In the genomic region with DNA sequence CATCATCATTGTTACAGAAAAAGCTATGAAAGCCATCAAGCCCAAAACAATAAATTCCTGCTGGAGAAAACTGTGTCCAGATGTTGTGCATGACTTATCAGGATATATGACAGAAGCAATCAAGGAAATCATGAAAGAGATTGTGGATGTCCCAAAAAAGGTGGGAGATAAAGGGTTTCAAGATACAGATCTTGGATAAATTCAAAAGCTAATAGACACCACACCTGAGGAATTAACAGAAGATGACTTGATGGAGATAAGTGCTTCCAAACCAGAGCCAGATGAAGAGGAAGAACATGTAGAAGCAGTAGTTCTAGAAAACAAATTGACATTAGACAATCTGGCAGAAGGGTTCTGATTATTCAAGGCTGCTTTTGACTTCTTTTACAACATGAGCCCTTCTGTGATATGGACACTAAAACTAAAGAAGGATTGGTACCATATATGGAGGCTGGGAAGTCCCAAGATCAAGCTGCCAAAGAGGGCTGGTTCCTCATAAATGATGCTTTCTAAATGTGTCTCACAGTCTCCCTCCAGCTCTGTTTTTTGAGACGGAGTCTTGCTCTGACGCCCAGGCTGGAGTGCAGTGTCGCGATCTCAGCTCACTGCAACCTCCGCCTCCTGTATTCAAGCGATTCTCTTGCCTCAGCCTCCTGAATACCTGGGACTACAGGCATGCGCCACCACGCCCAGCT, we compare ENCODE assay signal across 16 cellular contexts.
"Had no signal": no experiment of that assay in that cellular context is flagged by ENCODE, and none has a peak within 500 bp of the region (broad histone marks: within the 10 kb centered on the region; RNA-seq: fewer than 3 reads in every experiment).

No MANE protein-coding gene starts in this region.

- H3K27ac Mint-ChIP-seq: activated CD4-positive, alpha-beta memory T cell treated with anti-CD3 and anti-CD28 coated beads for 36 hours; activated naive CD8-positive, alpha-beta T cell treated with anti-CD3 and anti-CD28 coated beads, Interleukin-2, amount 50 U/mL, for 24 hours; stimulated activated naive CD8-positive, alpha-beta T cell treated with anti-CD3 and anti-CD28 coated beads, Interleukin-15, amount 100 ng/mL, for 72 hours; T-helper 2 cell treated with Interferon-gamma antibody and Interleukin-4, amounts not matched to agents 5 μg/mL and 100 μg/mL, for 36 hours had no signal

- H3K4me3 Mint-ChIP-seq: activated CD4-positive, alpha-beta memory T cell treated with anti-CD3 and anti-CD28 coated beads for 36 hours; activated naive CD8-positive, alpha-beta T cell treated with anti-CD3 and anti-CD28 coated beads, Interleukin-2, amount 50 U/mL, for 24 hours; nephron progenitor cell; stimulated activated naive CD8-positive, alpha-beta T cell treated with anti-CD3 and anti-CD28 coated beads, Interleukin-15, amount 100 ng/mL, for 72 hours; T-helper 2 cell treated with Interferon-gamma antibody and Interleukin-4, amounts not matched to agents 5 μg/mL and 100 μg/mL, for 36 hours had no signal

- DNase-seq: activated CD4-positive, alpha-beta memory T cell treated with anti-CD3 and anti-CD28 coated beads for 36 hours; activated CD8-positive, alpha-beta memory T cell treated with anti-CD3 and anti-CD28 coated beads, Interleukin-2, amount 50 U/mL, for 48 hours; activated naive CD4-positive, alpha-beta T cell; activated naive CD8-positive, alpha-beta T cell treated with anti-CD3 and anti-CD28 coated beads, Interleukin-2, amount 50 U/mL, for 24 hours; heart right ventricle; lower lobe of right lung; mucosa of descending colon; nephron progenitor cell; psoas muscle; stimulated activated CD4-positive, alpha-beta T cell treated with anti-CD3 and anti-CD28 coated beads, Interleukin-2, amount 100 ng/mL, for 48 hours; stimulated activated naive CD8-positive, alpha-beta T cell treated with anti-CD3 and anti-CD28 coated beads, Interleukin-15, amount 100 ng/mL, for 72 hours had no signal

- H3K27me3 ChIP-seq: ascending aorta, heart right ventricle, testis had no signal

- H3K36me3 ChIP-seq: ascending aorta, heart right ventricle, lower lobe of right lung had no signal

- FAIRE-seq: bronchial epithelial cell, frontal cortex had no signal

- H3K4me3 ChIP-seq: ascending aorta, heart right ventricle, lower lobe of right lung, mucosa of descending colon, psoas muscle, testis had no signal

- H3K27me3 Mint-ChIP-seq: activated CD4-positive, alpha-beta memory T cell treated with anti-CD3 and anti-CD28 coated beads for 36 hours; activated naive CD8-positive, alpha-beta T cell treated with anti-CD3 and anti-CD28 coated beads, Interleukin-2, amount 50 U/mL, for 24 hours; stimulated activated naive CD8-positive, alpha-beta T cell treated with anti-CD3 and anti-CD28 coated beads, Interleukin-15, amount 100 ng/mL, for 72 hours had no signal

- H3K27ac ChIP-seq: ascending aorta, heart right ventricle, lower lobe of right lung, psoas muscle, testis had no signal

- H3K9me3 ChIP-seq: ascending aorta, heart right ventricle, lower lobe of right lung, mucosa of descending colon, psoas muscle, testis had no signal

- H3K9me3 Mint-ChIP-seq: activated CD4-positive, alpha-beta memory T cell treated with anti-CD3 and anti-CD28 coated beads for 36 hours; activated naive CD8-positive, alpha-beta T cell treated with anti-CD3 and anti-CD28 coated beads, Interleukin-2, amount 50 U/mL, for 24 hours; nephron progenitor cell; stimulated activated naive CD8-positive, alpha-beta T cell treated with anti-CD3 and anti-CD28 coated beads, Interleukin-15, amount 100 ng/mL, for 72 hours; T-helper 2 cell treated with Interferon-gamma antibody and Interleukin-4, amounts not matched to agents 5 μg/mL and 100 μg/mL, for 36 hours had no signal

- H3K36me3 Mint-ChIP-seq: activated CD4-positive, alpha-beta memory T cell treated with anti-CD3 and anti-CD28 coated beads for 36 hours had no signal

- ATAC-seq: activated naive CD8-positive, alpha-beta T cell treated with anti-CD3 and anti-CD28 coated beads, Interleukin-2, amount 50 U/mL, for 24 hours; lower lobe of right lung; mucosa of descending colon; psoas muscle had no signal
